20 cellular contexts compared by ENCODE assay signal in the genomic region with DNA sequence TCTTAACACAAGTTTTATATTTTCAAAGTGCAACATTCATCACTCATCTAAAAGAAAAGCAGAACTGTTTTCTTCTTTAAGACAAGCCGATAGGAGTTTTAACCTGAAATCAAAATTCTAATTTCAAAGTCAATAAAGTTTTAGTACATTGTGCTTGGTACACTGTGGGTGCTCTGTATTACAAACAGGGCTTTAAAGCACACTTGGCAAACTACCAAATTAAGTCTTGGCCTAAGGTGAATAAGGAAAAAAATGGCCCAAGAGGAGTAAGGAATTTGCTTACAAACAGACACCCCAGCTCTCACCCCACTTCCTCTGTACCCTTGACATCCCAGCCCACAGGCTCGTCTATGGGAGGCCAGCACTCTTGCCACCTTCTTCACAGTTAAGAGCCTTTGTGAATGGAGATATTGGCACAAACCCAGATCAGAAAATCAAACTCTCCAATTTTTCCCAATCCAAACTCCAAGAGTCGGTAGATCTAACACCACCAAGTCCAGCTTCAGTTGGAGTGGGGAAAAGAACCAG.
DNase-seq lines count a peak whose midpoint lies in the region; ATAC-seq and TF ChIP-seq lines count a peak whose summit lies in the region.
"Had no signal": no experiment of that assay in that cellular context is flagged by ENCODE, and none has a peak within 500 bp of the region (broad histone marks: within the 10 kb centered on the region; RNA-seq: fewer than 3 reads in every experiment).

No MANE protein-coding gene starts in this region.

- H3K4me3 ChIP-seq in lung = no peak overlapping the region
- no peak overlapping the region for H3K4me3 ChIP-seq in upper lobe of right lung
- H3K4me3 ChIP-seq: ascending aorta, HAP-1, ovary had no signal

- H3K36me3 ChIP-seq in lung (ENCODE audit: control insufficient read depth in 2 of 2, insufficient read depth in 2 of 2, low read length in 2 of 2) (no peaks in the 10 kb centered on the region), upper lobe of right lung (no peaks in the 10 kb centered on the region)
- H3K36me3 ChIP-seq: ascending aorta, HAP-1, ovary had no signal

- no peaks in the 10 kb centered on the region for H3K27me3 ChIP-seq in lung (ENCODE audit: control insufficient read depth, insufficient read depth)
- H3K27me3 ChIP-seq in upper lobe of right lung = no peaks in the 10 kb centered on the region
- H3K27me3 ChIP-seq: ascending aorta, ovary had no signal

- TF ChIP-seq CTCF in VCaP (conservative IDR thresholded peaks at IDR 0.05) = no peak
- no peak for TF ChIP-seq CTCF in lung (IDR thresholded peaks at IDR 0.05; ENCODE audit: control extremely low read depth, extremely low read depth)
- TF ChIP-seq CTCF in upper lobe of right lung (IDR thresholded peaks at IDR 0.05) = no peak
- no peak for TF ChIP-seq CTCF in GM20000 (IDR thresholded peaks at IDR 0.05; ENCODE audit: extremely low read depth, missing control alignments)

- no peaks in the 10 kb centered on the region for H3K9me3 ChIP-seq in lung (ENCODE audit: control insufficient read depth in 2 of 2, insufficient read depth in 1 of 2, low read length in 1 of 2)
- H3K9me3 ChIP-seq in upper lobe of right lung = no peaks in the 10 kb centered on the region
- H3K9me3 ChIP-seq: ascending aorta, HAP-1, ovary had no signal

- peak; percentile 9 for DNase-seq in DMS 273 (lab: John Stamatoyannopoulos, UW; ENCODE audit: unreplicated experiment)
- no peak for DNase-seq in DMS 273 treated with DMSO at 0.1 percent for 48 hours (lab: John Stamatoyannopoulos, UW)
- peak; percentile 63 for DNase-seq in lung (ENCODE audit: low spot score)
- DNase-seq in upper lobe of right lung = no peak
- no peak for DNase-seq in COLO829 (ENCODE audit: low spot score)
- DNase-seq in activated CD8-positive, alpha-beta memory T cell treated with anti-CD3 and anti-CD28 coated beads for 24 hours = no peak
- no peak for DNase-seq in GM20000 (ENCODE audit: low spot score)
- DNase-seq: activated CD4-positive, alpha-beta memory T cell treated with anti-CD3 and anti-CD28 coated beads for 36 hours; activated naive CD4-positive, alpha-beta T cell treated with anti-CD3 and anti-CD28 coated beads, Interleukin-2, amount 50 U/mL, for 16 hours; activated T-cell treated with anti-CD3 and anti-CD28 coated beads, Interleukin-2, amount 50 U/mL, for 4 hours; KBM-7; naive B cell; NCI-H2107; NCI-H524 treated with DMSO at 0.1 percent for 48 hours; ovary; stimulated activated CD4-positive, alpha-beta T cell treated with anti-CD3 and anti-CD28 coated beads, Interleukin-2, amount 100 ng/mL, for 24 hours had no signal

- intact Hi-C loops in upper lobe of right lung (cut with DNase I) = no loop called here

- 50 to 58% methylated on average over 3 of the region's 3 CpGs for WGBS in lung, 2 donors

- peaks cover 0 to 5% of the 10 kb centered on the region in 2 donors for H3K4me1 ChIP-seq in lung (ENCODE audit: control insufficient read depth in 2 of 2, insufficient read depth in 2 of 2, low read length in 2 of 2)
- peaks cover 12% of the 10 kb centered on the region for H3K4me1 ChIP-seq in upper lobe of right lung
- H3K4me1 ChIP-seq: ascending aorta, HAP-1 had no signal

- H3K27ac ChIP-seq in VCaP (peak overlapping the region; percentile 11; the same call in 1 of the 2 replicates), lung (ENCODE audit: low read depth in 1 of 2, low read length in 1 of 2) (peak overlapping the region in 1 of 2 donors; percentile 26), upper lobe of right lung (peak overlapping the region; percentile 55)
- H3K27ac ChIP-seq: 22Rv1, ascending aorta, ovary had no signal

- ATAC-seq in lung (ENCODE audit: insufficient read depth, low FRiP score) (no peak), upper lobe of right lung (peak; percentile 69)
- ATAC-seq: activated T-cell treated with anti-CD3 and anti-CD28 coated beads, Interleukin-2, amount 50 U/mL, for 4 hours had no signal

Comparison
In these comparisons a context has a peak if more than half of its experiments do, and no peak if none do; other contexts are left out.
1. DNase-seq: peak in DMS 273 (single experiment) and lung (single experiment); none in DMS 273 treated with DMSO at 0.1 percent for 48 hours (single experiment), upper lobe of right lung (single experiment), COLO829 (single experiment), activated CD8-positive, alpha-beta memory T cell treated with anti-CD3 and anti-CD28 coated beads for 24 hours (single experiment) and GM20000 (single experiment).